Comparison of ENCODE assay signal across 16 cellular contexts in genomic region chr13:95385808-95386207, GRCh38.
"Had no signal": no experiment of that assay in that cellular context is flagged by ENCODE, and none has a peak within 500 bp of the region (broad histone marks: within the 10 kb centered on the region; RNA-seq: fewer than 3 reads in every experiment).

No MANE protein-coding gene starts in this region.

- H3K36me3 ChIP-seq: brain microvascular endothelial cell, neural progenitor cell, pancreas, thyroid gland had no signal

- H3K4me2 ChIP-seq: neural progenitor cell had no signal

- H3K27me3 ChIP-seq: brain microvascular endothelial cell, neural progenitor cell, pancreas, thyroid gland had no signal

- H3K4me3 Mint-ChIP-seq: neural progenitor cell; stimulated activated effector memory CD8-positive, alpha-beta T cell treated with anti-CD3 and anti-CD28 coated beads, Interleukin-12 subunit alpha, Interleukin-12 subunit beta, amount 100 ng/mL, for 72 hours had no signal

- H2AFZ ChIP-seq: neural progenitor cell had no signal

- H3K4me1 Mint-ChIP-seq: neural progenitor cell; stimulated activated effector memory CD8-positive, alpha-beta T cell treated with anti-CD3 and anti-CD28 coated beads, Interleukin-12 subunit alpha, Interleukin-12 subunit beta, amount 100 ng/mL, for 72 hours had no signal

- DNase-seq: activated CD4-positive, alpha-beta T cell treated with anti-CD3 and anti-CD28 coated beads, Interleukin-2, amount 50 U/mL, for 1 hour; activated CD8-positive, alpha-beta memory T cell treated with anti-CD3 and anti-CD28 coated beads for 24 hours; activated naive CD4-positive, alpha-beta T cell; anterior cingulate cortex; brain microvascular endothelial cell; effector memory CD4-positive, alpha-beta T cell; left colon; naive B cell; pancreas; stimulated activated CD4-positive, alpha-beta T cell treated with anti-CD3 and anti-CD28 coated beads, Interleukin-12 subunit alpha, Interleukin-12 subunit beta, amount 100 ng/mL, for 4 hours; stimulated activated CD4-positive, alpha-beta T cell treated with anti-CD3 and anti-CD28 coated beads, Interleukin-2, amount 100 ng/mL, for 24 hours; thyroid gland had no signal

- H3K9me3 Mint-ChIP-seq: stimulated activated effector memory CD8-positive, alpha-beta T cell treated with anti-CD3 and anti-CD28 coated beads, Interleukin-12 subunit alpha, Interleukin-12 subunit beta, amount 100 ng/mL, for 72 hours had no signal

- H3K4me1 ChIP-seq: neural progenitor cell had no signal

- H3K9ac ChIP-seq: neural progenitor cell had no signal

- H3K36me3 Mint-ChIP-seq: naive B cell; neural progenitor cell; stimulated activated effector memory CD8-positive, alpha-beta T cell treated with anti-CD3 and anti-CD28 coated beads, Interleukin-12 subunit alpha, Interleukin-12 subunit beta, amount 100 ng/mL, for 72 hours had no signal

- ATAC-seq: activated CD4-positive, CD25-positive, alpha-beta regulatory T cell treated with anti-CD3 and anti-CD28 coated beads, Interleukin-2, amount 50 U/mL, for 24 hours; left colon; pancreas; stimulated activated effector memory CD8-positive, alpha-beta T cell treated with anti-CD3 and anti-CD28 coated beads, Interleukin-12 subunit alpha, Interleukin-12 subunit beta, amount 100 ng/mL, for 72 hours had no signal

- H3K27ac Mint-ChIP-seq: neural progenitor cell; stimulated activated effector memory CD8-positive, alpha-beta T cell treated with anti-CD3 and anti-CD28 coated beads, Interleukin-12 subunit alpha, Interleukin-12 subunit beta, amount 100 ng/mL, for 72 hours had no signal

- H3K9me3 ChIP-seq: pancreas, thyroid gland had no signal

- H3K27ac ChIP-seq: brain microvascular endothelial cell, neural progenitor cell, pancreas, thyroid gland had no signal

- H3K4me3 ChIP-seq: lung, neural progenitor cell, pancreas, thyroid gland had no signal
